In the genomic region with DNA sequence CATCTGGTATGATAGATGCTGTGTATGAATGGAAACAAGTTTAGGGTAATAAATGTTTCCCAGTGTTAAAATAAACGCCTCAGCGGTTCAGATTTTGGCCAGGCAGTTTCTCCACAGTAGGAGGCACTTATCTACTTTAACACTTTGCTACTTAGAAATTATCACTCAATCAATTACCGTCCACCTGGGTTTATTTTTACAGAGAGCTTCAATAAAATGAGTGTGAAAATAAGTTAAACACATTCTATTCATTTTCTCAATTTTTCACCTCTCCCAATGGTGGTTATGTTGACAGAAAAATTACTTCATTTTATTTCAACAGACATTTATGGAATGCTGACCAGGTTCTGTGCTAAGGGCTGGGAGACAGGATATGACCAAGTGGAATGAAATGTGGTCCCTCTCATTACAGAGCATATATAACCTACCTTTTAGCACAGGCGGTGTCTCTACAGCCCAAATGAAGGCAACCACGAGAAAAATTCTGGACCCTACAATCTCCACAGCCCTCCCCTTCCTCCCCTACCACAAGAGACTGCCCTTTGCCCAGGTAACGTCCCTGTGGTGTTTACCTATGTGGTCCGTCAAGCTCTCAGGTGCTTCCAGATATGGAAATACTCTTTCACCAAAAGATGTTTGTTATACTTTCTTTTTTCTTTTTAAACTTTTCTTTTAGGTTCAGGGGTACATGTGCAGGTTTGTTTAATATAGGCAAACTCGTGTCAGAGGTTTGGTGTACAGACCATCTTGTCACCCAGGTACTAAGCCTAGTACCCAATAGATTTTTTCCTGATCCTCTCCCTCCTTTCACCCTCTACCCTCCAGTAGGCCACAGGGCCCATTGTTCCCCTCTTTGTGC, we compare ENCODE assay signal across 11 cellular contexts.
DNase-seq lines count a peak whose midpoint lies in the region; TF ChIP-seq lines count a peak whose summit lies in the region.
"Had no signal": no experiment of that assay in that cellular context is flagged by ENCODE, and none has a peak within 500 bp of the region (broad histone marks: within the 10 kb centered on the region; RNA-seq: fewer than 3 reads in every experiment).

No MANE protein-coding gene starts in this region.

- H3K27ac ChIP-seq in breast epithelium: no peak overlapping the region
- peak overlapping the region; percentile 90 for H3K27ac ChIP-seq in hepatocyte

- H2AFZ ChIP-seq in hepatocyte: peak overlapping the region; percentile 21

- H3K9me3 Mint-ChIP-seq in MCF 10A (ENCODE audit: unreplicated experiment): no peaks in the 10 kb centered on the region
- H3K9me3 Mint-ChIP-seq in type B pancreatic cell: no peaks in the 10 kb centered on the region

- BruUV-seq in MCF 10A (replicated peaks; lab: Mats Ljungman, UMichigan): TSS peak; percentile 80

- no peaks in the 10 kb centered on the region for H3K4me1 ChIP-seq in breast epithelium
- peaks cover 20% of the 10 kb centered on the region for H3K4me1 ChIP-seq in hepatocyte (ENCODE audit: insufficient read depth)

- TF ChIP-seq CTCF in MCF 10A (IDR thresholded peaks at IDR 0.05; ENCODE audit: unreplicated experiment): no peak
- no peak for TF ChIP-seq CTCF in breast epithelium (IDR thresholded peaks at IDR 0.05)
- peak; percentile 17 for TF ChIP-seq CTCF in hepatocyte (IDR thresholded peaks at IDR 0.05; ENCODE audit: poor library complexity)
- no peak for TF ChIP-seq CTCF in type B pancreatic cell (conservative IDR thresholded peaks at IDR 0.05)

- CTCF ChIA-PET in MCF 10A (lab: Yijun Ruan, JAX): interaction anchor here (0.6 to 1.6 kb wide), 3 partner anchors 10 to 555 kb away, joined by 3 to 5 read pairs (median 3); no protein-coding TSS in a partner anchor

- peak overlapping the region; percentile 63 for H3K4me2 ChIP-seq in hepatocyte

- H3K4me3 Mint-ChIP-seq in MCF 10A (ENCODE audit: unreplicated experiment) (no peak overlapping the region), type B pancreatic cell (no peak overlapping the region)

- H3K27me3 ChIP-seq in breast epithelium: no peaks in the 10 kb centered on the region
- H3K27me3 ChIP-seq in hepatocyte: no peaks in the 10 kb centered on the region
- H3K27me3 ChIP-seq: transverse colon had no signal

- peaks cover 11% of the 10 kb centered on the region for H3K36me3 Mint-ChIP-seq in MCF 10A (ENCODE audit: insufficient read depth, unreplicated experiment)
- peaks cover 4% of the 10 kb centered on the region for H3K36me3 Mint-ChIP-seq in type B pancreatic cell

- no peaks in the 10 kb centered on the region for H3K36me3 ChIP-seq in breast epithelium
- H3K36me3 ChIP-seq in hepatocyte (replicated peaks; ENCODE audit: insufficient read depth, low read depth): no peaks in the 10 kb centered on the region
- H3K36me3 ChIP-seq: transverse colon had no signal

- 62% methylated on average over 8 of the region's 8 CpGs for WGBS in hepatocyte (ENCODE audit: low lambda C conversion rate, missing lambda C conversion rate)

- DNase-seq in MCF 10A (ENCODE audit: unreplicated experiment) (peak; percentile 67), breast epithelium (ENCODE audit: low spot score in 2 of 2) (no peak), SW480 (ENCODE audit: low spot score) (peak; percentile 94), hepatocyte (ENCODE audit: low spot score) (peak; percentile 56), type B pancreatic cell (ENCODE audit: extremely low spot score, unreplicated experiment) (no peak), NCI-H446 treated with DMSO at 0.1 percent for 48 hours (lab: John Stamatoyannopoulos, UW) (no peak)
- DNase-seq in stimulated activated naive CD4-positive, alpha-beta T cell (lab: John Stamatoyannopoulos, UW): no peak
- no peak for DNase-seq in activated CD4-positive, alpha-beta T cell treated with anti-CD3 and anti-CD28 coated beads, Interleukin-2, amount 50 U/mL, for 1 hour
- DNase-seq: GOT3 had no signal

- H3K27ac Mint-ChIP-seq in MCF 10A (ENCODE audit: low read depth, unreplicated experiment): peak overlapping the region; percentile 87
- H3K27ac Mint-ChIP-seq in type B pancreatic cell: peak overlapping the region; percentile 0
- H3K27ac Mint-ChIP-seq: B cell had no signal

- TF ChIP-seq POLR2A in breast epithelium (IDR thresholded peaks at IDR 0.05): no peak

- H3K9me2 ChIP-seq in hepatocyte (replicated peaks; ENCODE audit: insufficient read depth): no peaks in the 10 kb centered on the region

- no peaks in the 10 kb centered on the region for H3K27me3 Mint-ChIP-seq in MCF 10A (ENCODE audit: insufficient read depth, unreplicated experiment)
- peaks cover 4% of the 10 kb centered on the region for H3K27me3 Mint-ChIP-seq in type B pancreatic cell
- H3K27me3 Mint-ChIP-seq: B cell had no signal

- H3K4me1 Mint-ChIP-seq in MCF 10A (ENCODE audit: insufficient read depth, unreplicated experiment) (peaks cover 28% of the 10 kb centered on the region), type B pancreatic cell (ENCODE audit: unreplicated experiment) (peaks cover 10% of the 10 kb centered on the region)

- POLR2A ChIA-PET in MCF 10A (lab: Yijun Ruan, JAX): interaction anchor here (0.7 to 1.4 kb wide), 3 partner anchors 13 to 145 kb away, joined by 3 to 5 read pairs (median 3); no protein-coding TSS in a partner anchor

- no peaks in the 10 kb centered on the region for H3K9me3 ChIP-seq in breast epithelium
- no peaks in the 10 kb centered on the region for H3K9me3 ChIP-seq in hepatocyte (ENCODE audit: low read depth)
- H3K9me3 ChIP-seq: transverse colon had no signal

- no peaks in the 10 kb centered on the region for H3K79me2 ChIP-seq in hepatocyte

- no peaks in the 10 kb centered on the region for H4K20me1 ChIP-seq in hepatocyte (ENCODE audit: insufficient read depth, poor library complexity, severe bottlenecking)

- intact Hi-C loops in MCF 10A (cut with micrococcal nuclease) (no loop called here), breast epithelium (cut with DNase I; ENCODE audit: low total_unique reads) (no loop called here)

- H3K4me3 ChIP-seq in breast epithelium (no peak overlapping the region), hepatocyte (no peak overlapping the region)
- H3K4me3 ChIP-seq: transverse colon had no signal

Comparison
In these comparisons a context has a peak if more than half of its experiments do, and no peak if none do; other contexts are left out.
1. DNase-seq: peak in MCF 10A (single experiment), SW480 (single experiment) and hepatocyte (single experiment); none in breast epithelium (0 of 2), type B pancreatic cell (single experiment), stimulated activated naive CD4-positive, alpha-beta T cell (0 of 6), NCI-H446 treated with DMSO at 0.1 percent for 48 hours (single experiment) and activated CD4-positive, alpha-beta T cell treated with anti-CD3 and anti-CD28 coated beads, Interleukin-2, amount 50 U/mL, for 1 hour (single experiment).